Comparison of ENCODE assay signal across 10 cellular contexts in genomic region chr6:36852481-36853147, GRCh38. TPM values are rescaled to one million over a fixed set of nuclear protein-coding genes. Genes with fewer than 3 reads are reported as not detected.
DNase-seq lines count a peak whose midpoint lies in the region; ATAC-seq, FAIRE-seq and TF ChIP-seq lines count a peak whose summit lies in the region.
"Had no signal": no experiment of that assay in that cellular context is flagged by ENCODE, and none has a peak within 500 bp of the region (broad histone marks: within the 10 kb centered on the region; RNA-seq: fewer than 3 reads in every experiment).

No MANE protein-coding gene starts in this region.

- H3K4me1 Mint-ChIP-seq in astrocyte (ENCODE audit: low read depth, unreplicated experiment), result peaks cover 27% of the 10 kb centered on the region

- TF ChIP-seq CTCF in SK-N-SH (IDR thresholded peaks at IDR 0.05), result no peak
- no peak for TF ChIP-seq CTCF in astrocyte (IDR thresholded peaks at IDR 0.05; ENCODE audit: insufficient read depth, low read depth, low read length)
- no peak for TF ChIP-seq CTCF in upper lobe of right lung (IDR thresholded peaks at IDR 0.05)

- H3F3A ChIP-seq in SK-N-SH (replicated peaks; ENCODE audit: insufficient read depth), result no peaks in the 10 kb centered on the region

- no peak for TF ChIP-seq EP300 in SK-N-SH (IDR thresholded peaks at IDR 0.05; ENCODE audit: borderline replicate concordance in 1 of 2, low read depth in 1 of 2, low read length in 1 of 2)

- no peak overlapping the region for H3K27ac ChIP-seq in SK-N-SH (ENCODE audit: low read depth in 2 of 2, low read length in 1 of 2)
- H3K27ac ChIP-seq in astrocyte (ENCODE audit: low read depth, low read length), result peak overlapping the region; percentile 25
- peak overlapping the region; percentile 8 for H3K27ac ChIP-seq in upper lobe of right lung

- H3K9me3 Mint-ChIP-seq in astrocyte (ENCODE audit: unreplicated experiment), result peaks cover 4% of the 10 kb centered on the region
- H3K9me3 Mint-ChIP-seq: activated T-helper 2 cell treated with anti-CD3 and anti-CD28 coated beads, Interferon-gamma antibody, Interleukin-2, Interleukin-4, amounts not matched to agents 10 μg/mL and 5 μg/mL and 100 μg/mL, durations not matched to agents 14 hours and 24 hours and 36 hours had no signal

- no peaks in the 10 kb centered on the region for H3K9me2 ChIP-seq in SK-N-SH

- peaks cover 4% of the 10 kb centered on the region for H3K27me3 Mint-ChIP-seq in astrocyte (ENCODE audit: low read depth, unreplicated experiment)

- H3K4me1 ChIP-seq in SK-N-SH (ENCODE audit: control insufficient read depth in 1 of 2, insufficient read depth in 2 of 2, low read depth in 1 of 2, low read length in 1 of 2) (peaks cover 10 to 16% of the 10 kb centered on the region in 2 experiments; a peak in 2 of 4 replicates), astrocyte (ENCODE audit: insufficient read depth, low read length) (peaks cover 18% of the 10 kb centered on the region), upper lobe of right lung (peaks cover 23% of the 10 kb centered on the region)

- H4K20me1 ChIP-seq in SK-N-SH (ENCODE audit: insufficient read depth) (no peaks in the 10 kb centered on the region), astrocyte (ENCODE audit: insufficient read depth, low read length) (no peaks in the 10 kb centered on the region)

- FAIRE-seq in astrocyte (lab: Jason Lieb, UNC) (no peak), GM12892 (lab: Jason Lieb, UNC) (no peak)
- FAIRE-seq: A204.1 had no signal

- TF ChIP-seq POLR2A in GM12892 (IDR thresholded peaks at IDR 0.05; ENCODE audit: low read depth, low read length), result no peak

- DNase-seq in SK-N-SH (no peak), astrocyte (ENCODE audit: low read depth) (peak; percentile 57), islet precursor cell (peak; percentile 84), upper lobe of right lung (no peak), GM12892 (ENCODE audit: insufficient read length) (no peak), NCI-H146 treated with DMSO at 0.1 percent for 48 hours (lab: John Stamatoyannopoulos, UW; ENCODE audit: unreplicated experiment) (no peak)

- no peak overlapping the region for H3K4me3 ChIP-seq in SK-N-SH (ENCODE audit: low read depth in 2 of 2, low read length in 1 of 2)
- H3K4me3 ChIP-seq in astrocyte (ENCODE audit: insufficient read depth, low read depth, low read length), result no peak overlapping the region
- no peak overlapping the region for H3K4me3 ChIP-seq in upper lobe of right lung

- H3K9ac ChIP-seq in SK-N-SH (no peak overlapping the region), astrocyte (ENCODE audit: low read length) (no peak overlapping the region)

- no peak for TF ChIP-seq RAD21 in SK-N-SH (IDR thresholded peaks at IDR 0.05; ENCODE audit: low read length)

- peaks cover 14% of the 10 kb centered on the region for H3K36me3 Mint-ChIP-seq in astrocyte (ENCODE audit: low read depth, unreplicated experiment)

- peak overlapping the region; percentile 36 for H3K27ac Mint-ChIP-seq in astrocyte (ENCODE audit: unreplicated experiment)
- H3K27ac Mint-ChIP-seq: activated T-helper 2 cell treated with anti-CD3 and anti-CD28 coated beads, Interferon-gamma antibody, Interleukin-2, Interleukin-4, amounts not matched to agents 10 μg/mL and 5 μg/mL and 100 μg/mL, durations not matched to agents 14 hours and 24 hours and 36 hours had no signal

- no peaks in the 10 kb centered on the region for H3K27me3 ChIP-seq in SK-N-SH (ENCODE audit: insufficient read depth)
- no peaks in the 10 kb centered on the region for H3K27me3 ChIP-seq in astrocyte (ENCODE audit: insufficient read depth, low read length)
- no peaks in the 10 kb centered on the region for H3K27me3 ChIP-seq in upper lobe of right lung

- H2AFZ ChIP-seq in SK-N-SH (ENCODE audit: low read depth), result no peak overlapping the region
- no peak overlapping the region for H2AFZ ChIP-seq in astrocyte (ENCODE audit: low read depth, low read length)

- no peak overlapping the region for H3K4me3 Mint-ChIP-seq in astrocyte (ENCODE audit: unreplicated experiment)

- H3K79me2 ChIP-seq in SK-N-SH (ENCODE audit: insufficient read depth) (no peaks in the 10 kb centered on the region; the same call in 1 of the 2 replicates), astrocyte (ENCODE audit: insufficient read depth, low read length) (peaks cover 6% of the 10 kb centered on the region)

- peak; percentile 43 for ATAC-seq in SK-N-SH treated with all-trans-retinoic acid at 6 μM for 48 hours
- no peak for ATAC-seq in upper lobe of right lung
- ATAC-seq in GM19328 (IDR thresholded peaks at IDR 0.05; ENCODE audit: unreplicated experiment), result no peak

- no peak overlapping the region for H3K4me2 ChIP-seq in SK-N-SH
- peak overlapping the region; percentile 30 for H3K4me2 ChIP-seq in astrocyte (ENCODE audit: low read length)

- H3K9me3 ChIP-seq in SK-N-SH, result no peaks in the 10 kb centered on the region
- H3K9me3 ChIP-seq in astrocyte (ENCODE audit: insufficient read depth, low read depth, low read length), result no peaks in the 10 kb centered on the region
- no peaks in the 10 kb centered on the region for H3K9me3 ChIP-seq in upper lobe of right lung

- POLR2A ChIA-PET in SK-N-SH (lab: Yijun Ruan, JAX), result interaction anchor here (0.8 to 1.2 kb wide), 2 partner anchors 22 to 166 kb away, joined by 3 read pairs; partner anchors contain the start of gene PPIL1

- H3K36me3 ChIP-seq in SK-N-SH (replicated peaks in 1 of 2; ENCODE audit: control insufficient read depth in 1 of 2, insufficient read depth in 2 of 2, low read length in 1 of 2), result peaks cover 30 to 37% of the 10 kb centered on the region in 2 experiments
- peaks cover 10% of the 10 kb centered on the region for H3K36me3 ChIP-seq in astrocyte (ENCODE audit: insufficient read depth, low read length)
- H3K36me3 ChIP-seq in upper lobe of right lung, result peaks cover 17% of the 10 kb centered on the region

- intact Hi-C loops in upper lobe of right lung (cut with DNase I), result no loop called here

- WGBS in SK-N-SH (ENCODE audit: low lambda C conversion rate), result 74% methylated on average over 2 of the region's 4 CpGs

- CTCF ChIA-PET in SK-N-SH (lab: Yijun Ruan, JAX), result interaction anchor here (0.6 to 7.2 kb wide), 15 partner anchors 8 to 318 kb away, joined by 3 to 200 read pairs (median 5); partner anchors contain the start of gene PPIL1

TF ChIP-seq in SK-N-SH treated with all-trans-retinoic acid at 6 μM for 48 hours, 23 proteins besides CTCF, POLR2A, EP300 and RAD21:
- no peak for TF ChIP-seq CREB5 (CRISPR knock-in tag; IDR thresholded peaks at IDR 0.05; ENCODE audit: low read depth)

TF ChIP-seq in SK-N-SH, 30 proteins besides CTCF, POLR2A, EP300 and RAD21 (continues in another document):
- TF ChIP-seq NRF1 (IDR thresholded peaks at IDR 0.05; ENCODE audit: low read depth, low read length), result no peak
- no peak for TF ChIP-seq TAF1 (IDR thresholded peaks at IDR 0.05; ENCODE audit: borderline replicate concordance, low read depth, low read length)
- TF ChIP-seq RXRA (IDR thresholded peaks at IDR 0.05; ENCODE audit: borderline replicate concordance, low read depth), result no peak
- TF ChIP-seq SMC3 (IDR thresholded peaks at IDR 0.05; ENCODE audit: low read depth, low read length), result no peak
- TF ChIP-seq REST (IDR thresholded peaks at IDR 0.05; ENCODE audit: low read depth, low read length), result no peak
- TF ChIP-seq MEF2A (IDR thresholded peaks at IDR 0.05; ENCODE audit: borderline replicate concordance, low read depth), result no peak
- TF ChIP-seq JUND (IDR thresholded peaks at IDR 0.05), result no peak
- TF ChIP-seq TEAD4 (IDR thresholded peaks at IDR 0.05; ENCODE audit: borderline replicate concordance, insufficient read depth), result no peak

RNA-seq across cellular contexts. Expression of gene CPNE5, which starts 13.4 kb away (rescaled TPM):
- 0.30 and 0.47 TPM in 2 replicates for polyA plus RNA-seq in SK-N-SH (2012; rRNA removed)
- polyA plus RNA-seq in SK-N-SH (2012; cell fraction: cytosol; rRNA removed), result 0.21 and 0.25 TPM in 2 replicates
- 0.47 and 0.54 TPM in 2 replicates for polyA plus RNA-seq in SK-N-SH (2012; cell fraction: nucleus; rRNA removed)
- total RNA-seq in astrocyte (0.11 and 0.29 TPM in 2 replicates), upper lobe of right lung (2.3 TPM)
- 10.2 TPM for polyA plus RNA-seq in GM12892 (2012; ENCODE audit: missing spikeins)

RNA-seq across cellular contexts. Expression of gene PPIL1, which starts 22.0 kb away (rescaled TPM):
- 36.6 and 48.4 TPM in 2 replicates for polyA plus RNA-seq in SK-N-SH (2012; rRNA removed)
- 49.9 and 53.0 TPM in 2 replicates for polyA plus RNA-seq in SK-N-SH (2012; cell fraction: cytosol; rRNA removed)
- 6.9 and 13.6 TPM in 2 replicates for polyA plus RNA-seq in SK-N-SH (2012; cell fraction: nucleus; rRNA removed)
- total RNA-seq in astrocyte, result 34.7 and 36.6 TPM in 2 replicates
- total RNA-seq in upper lobe of right lung, result 15.7 TPM
- polyA plus RNA-seq in GM12892 (2012; ENCODE audit: missing spikeins), result 43.6 TPM

RNA-seq across cellular contexts. Expression of gene C6orf89, which starts 33.1 kb away (rescaled TPM):
- polyA plus RNA-seq in SK-N-SH (2012; rRNA removed), result 20.4 and 29.8 TPM in 2 replicates
- 21.5 and 24.8 TPM in 2 replicates for polyA plus RNA-seq in SK-N-SH (2012; cell fraction: cytosol; rRNA removed)
- polyA plus RNA-seq in SK-N-SH (2012; cell fraction: nucleus; rRNA removed), result 17.0 and 23.2 TPM in 2 replicates
- total RNA-seq in astrocyte (37.8 and 42.3 TPM in 2 replicates), upper lobe of right lung (57.9 TPM)
- polyA plus RNA-seq in GM12892 (2012; ENCODE audit: missing spikeins), result 15.6 TPM

Comparison
In these comparisons a context has a peak if more than half of its experiments do, and no peak if none do; other contexts are left out.
1. DNase-seq: peak in astrocyte (single experiment) and islet precursor cell (single experiment); none in SK-N-SH (single experiment), upper lobe of right lung (single experiment), GM12892 (single experiment) and NCI-H146 treated with DMSO at 0.1 percent for 48 hours (single experiment).
2. H3K27ac ChIP-seq: peak in astrocyte (single experiment) and upper lobe of right lung (single experiment); none in SK-N-SH (0 of 2).